1 cellular context compared by ENCODE assay signal in genomic region chr12:25904442-25904841, GRCh38.
TF ChIP-seq lines count a peak whose summit lies in the region.

No MANE protein-coding gene starts in this region.

TF ChIP-seq in endothelial cell of umbilical vein, 7 proteins besides CTCF, POLR2A, EP300 and RAD21:
- TF ChIP-seq EZH2 (IDR thresholded peaks at IDR 0.05; ENCODE audit: borderline replicate concordance, low read depth, low read length, severe bottlenecking) (no peak), FOS (IDR thresholded peaks at IDR 0.05; ENCODE audit: borderline replicate concordance, insufficient read depth, low read length) (peak; percentile 62)
